In genomic region chr4:97412331-97412730, GRCh38 we compare ENCODE assay signal across 2 cellular contexts.
TF ChIP-seq lines count a peak whose summit lies in the region.

No MANE protein-coding gene starts in this region.

TF ChIP-seq in HepG2, 621 proteins besides CTCF, POLR2A, EP300 and RAD21 (continues in another document):
- TF ChIP-seq ZNF407 (CRISPR knock-in tag; IDR thresholded peaks at IDR 0.05; ENCODE audit: not compliant biosample characterization) (no peak), ZNF556 (CRISPR knock-in tag; IDR thresholded peaks at IDR 0.05; ENCODE audit: borderline replicate concordance) (no peak), PAXIP1 (CRISPR knock-in tag; conservative IDR thresholded peaks at IDR 0.05) (no peak), ADNP (CRISPR knock-in tag; IDR thresholded peaks at IDR 0.05) (no peak), ZNF296 (CRISPR knock-in tag; conservative IDR thresholded peaks at IDR 0.05) (no peak), MED8 (CRISPR knock-in tag; IDR thresholded peaks at IDR 0.05; ENCODE audit: insufficient replicate concordance) (no peak), GLI4 (CRISPR knock-in tag; IDR thresholded peaks at IDR 0.05; ENCODE audit: borderline replicate concordance) (no peak), USF2 (IDR thresholded peaks at IDR 0.05; ENCODE audit: low read depth, low read length) (no peak), USF2 (CRISPR knock-in tag; IDR thresholded peaks at IDR 0.05; ENCODE audit: borderline replicate concordance) (no peak), NPAS2 (CRISPR knock-in tag; IDR thresholded peaks at IDR 0.05; ENCODE audit: borderline replicate concordance) (no peak), ZNF24 (IDR thresholded peaks at IDR 0.05) (no peak)

TF ChIP-seq in H1, 55 proteins besides CTCF, POLR2A, EP300 and RAD21:
- no peak for TF ChIP-seq KDM1A (IDR thresholded peaks at IDR 0.05; ENCODE audit: borderline replicate concordance, low read length)
- TF ChIP-seq KDM5A (IDR thresholded peaks at IDR 0.05; ENCODE audit: low read length), result no peak
- TF ChIP-seq ASH2L (IDR thresholded peaks at IDR 0.05; ENCODE audit: low read length), result no peak
- no peak for TF ChIP-seq MAFK (IDR thresholded peaks at IDR 0.05; ENCODE audit: low read depth, low read length)
- no peak for TF ChIP-seq RFX5 (IDR thresholded peaks at IDR 0.05; ENCODE audit: borderline replicate concordance, low read depth, low read length)
- TF ChIP-seq SP1 (IDR thresholded peaks at IDR 0.05; ENCODE audit: low read depth, low read length), result no peak
- TF ChIP-seq JUN (IDR thresholded peaks at IDR 0.05; ENCODE audit: low read depth, low read length), result no peak
- TF ChIP-seq RBBP5 (IDR thresholded peaks at IDR 0.05; ENCODE audit: borderline replicate concordance, low read depth, low read length), result no peak
- TF ChIP-seq EZH2 (IDR thresholded peaks at IDR 0.05; ENCODE audit: low read depth, low read length, severe bottlenecking), result no peak
- no peak for TF ChIP-seq GABPA (IDR thresholded peaks at IDR 0.05; ENCODE audit: borderline replicate concordance, insufficient read depth, low read length)
- TF ChIP-seq RXRA (IDR thresholded peaks at IDR 0.05; ENCODE audit: insufficient read depth, low read depth, low read length), result no peak
- no peak for TF ChIP-seq SIN3A (conservative IDR thresholded peaks at IDR 0.05 in 1 of 2, IDR thresholded peaks at IDR 0.05 in 1 of 2; ENCODE audit: low read depth in 1 of 2, low read length in 2 of 2)
- TF ChIP-seq TEAD4 (IDR thresholded peaks at IDR 0.05; ENCODE audit: low read depth, low read length), result no peak
- no peak for TF ChIP-seq ATF3 (IDR thresholded peaks at IDR 0.05; ENCODE audit: insufficient read depth, low read depth, low read length)
- TF ChIP-seq CBX8 (IDR thresholded peaks at IDR 0.05; ENCODE audit: borderline replicate concordance, low read depth, low read length), result no peak
- TF ChIP-seq ATF2 (IDR thresholded peaks at IDR 0.05; ENCODE audit: low read length), result no peak
- TF ChIP-seq FOSL1 (IDR thresholded peaks at IDR 0.05; ENCODE audit: insufficient read depth, low read depth, low read length), result no peak
- no peak for TF ChIP-seq JUND (IDR thresholded peaks at IDR 0.05; ENCODE audit: low read length)
- TF ChIP-seq KDM4A (IDR thresholded peaks at IDR 0.05; ENCODE audit: low read depth, low read length, severe bottlenecking), result no peak
- TF ChIP-seq CHD7 (IDR thresholded peaks at IDR 0.05; ENCODE audit: insufficient replicate concordance, low read length), result no peak
